In genomic region chr4:7027913-7028312, GRCh38 we compare ENCODE assay signal across 14 cellular contexts.
"Had no signal": no experiment of that assay in that cellular context is flagged by ENCODE, and none has a peak within 500 bp of the region (broad histone marks: within the 10 kb centered on the region; RNA-seq: fewer than 3 reads in every experiment).

No MANE protein-coding gene starts in this region.

- H3K9me3 Mint-ChIP-seq: activated B cell treated with CpG ODN at 0.5 μM for 24 hours; activated T-cell treated with anti-CD3 and anti-CD28 coated beads, Interleukin-2, amount 50 U/mL, for 4 hours; naive thymus-derived CD4-positive, alpha-beta T cell had no signal

- DNase-seq: activated B cell treated with CpG ODN at 0.5 μM for 24 hours; activated CD4-positive, alpha-beta T cell treated with anti-CD3 and anti-CD28 coated beads, Interleukin-2, amount 50 U/mL, for 1 hour; activated T-cell treated with anti-CD3 and anti-CD28 coated beads, Interleukin-2, amount 50 U/mL, for 4 hours; erythroblast; gastrocnemius medialis; mucosa of descending colon; naive thymus-derived CD4-positive, alpha-beta T cell; retina; stimulated activated CD4-positive, alpha-beta T cell treated with anti-CD3 and anti-CD28 coated beads, Interleukin-4, amount 100 ng/mL, for 1 hour; stimulated activated naive CD4-positive, alpha-beta T cell; substantia nigra had no signal

- H3K4me3 ChIP-seq: cardiac muscle cell, gastrocnemius medialis, mucosa of descending colon, tibial nerve had no signal

- H3K27ac Mint-ChIP-seq: activated B cell treated with CpG ODN at 0.5 μM for 24 hours had no signal

- H3K27me3 ChIP-seq: cardiac muscle cell, gastrocnemius medialis, neutrophil, tibial nerve had no signal

- H3K9me3 ChIP-seq: gastrocnemius medialis, mucosa of descending colon, neutrophil, tibial nerve had no signal

- H3K4me3 Mint-ChIP-seq: activated B cell treated with CpG ODN at 0.5 μM for 24 hours; activated T-cell treated with anti-CD3 and anti-CD28 coated beads, Interleukin-2, amount 50 U/mL, for 4 hours; naive thymus-derived CD4-positive, alpha-beta T cell had no signal

- H3K27me3 Mint-ChIP-seq: activated B cell treated with CpG ODN at 0.5 μM for 24 hours; naive thymus-derived CD4-positive, alpha-beta T cell had no signal

- H3K27ac ChIP-seq: cardiac muscle cell, gastrocnemius medialis, neutrophil, tibial nerve had no signal

- ATAC-seq: activated T-cell treated with anti-CD3 and anti-CD28 coated beads, Interleukin-2, amount 50 U/mL, for 4 hours; gastrocnemius medialis; mucosa of descending colon; naive thymus-derived CD4-positive, alpha-beta T cell had no signal

- H3K4me1 ChIP-seq: gastrocnemius medialis, tibial nerve had no signal
